Comparison of ENCODE assay signal across 1 cellular context in genomic region chr7:123712619-123713018, GRCh38.
TF ChIP-seq lines count a peak whose summit lies in the region.

No MANE protein-coding gene starts in this region.

TF ChIP-seq in K562, 482 proteins besides CTCF, POLR2A, EP300 and RAD21 (continued from another document):
- TF ChIP-seq ZBTB40 (IDR thresholded peaks at IDR 0.05) (no peak), ZBTB40 (CRISPR knock-in tag; IDR thresholded peaks at IDR 0.05) (no peak), FIP1L1 (IDR thresholded peaks at IDR 0.05; ENCODE audit: low read depth, low read length, poor library complexity, severe bottlenecking) (no peak), ZNF197 (CRISPR knock-in tag; IDR thresholded peaks at IDR 0.05; ENCODE audit: low read depth) (no peak), CXXC5 (CRISPR knock-in tag; IDR thresholded peaks at IDR 0.05) (no peak), ZNF3 (CRISPR knock-in tag; IDR thresholded peaks at IDR 0.05) (no peak), MAFK (IDR thresholded peaks at IDR 0.05; ENCODE audit: low read length) (no peak)
